ENCODE assay signal across 11 cellular contexts in genomic region chr2:39244963-39245625, GRCh38. TPM values are rescaled to one million over a fixed set of nuclear protein-coding genes. Genes with fewer than 3 reads are reported as not detected.
A peak's percentile ranks its signal among the peaks of the same experiment; 100 is the strongest.
DNase-seq lines count a peak whose midpoint lies in the region; ATAC-seq and TF ChIP-seq lines count a peak whose summit lies in the region.
"Not testable (repeated sequence)": the region's sequence is repeated elsewhere in the genome, so short reads cannot be mapped to it uniquely, and the experiment has no call there.
"Had no signal": no experiment of that assay in that cellular context is flagged by ENCODE, and none has a peak within 500 bp of the region (broad histone marks: within the 10 kb centered on the region; RNA-seq: fewer than 3 reads in every experiment).

No MANE protein-coding gene starts in this region.

- H3K9me3 ChIP-seq in CD4-positive, CD25-positive, alpha-beta regulatory T cell (ENCODE audit: control insufficient read depth in 2 of 2, low read length in 2 of 2); OCI-LY1 (ENCODE audit: low read length): not testable (repeated sequence)

- DNase-seq in CD4-positive, CD25-positive, alpha-beta regulatory T cell, result peak; percentile 6 to 74 (median 61)
- peak in 1 of 2 experiments; percentile 73 for DNase-seq in HL-60 (ENCODE audit: low read depth in 1 of 2, low spot score in 1 of 2)
- peak; percentile 38 for DNase-seq in activated CD4-positive, CD25-positive, alpha-beta regulatory T cell treated with anti-CD3 and anti-CD28 coated beads, Interleukin-2, amount 50 U/mL, for 72 hours
- DNase-seq in activated T-cell treated with anti-CD3 and anti-CD28 coated beads, Interleukin-2, amount 50 U/mL, for 72 hours, result peak; percentile 25 to 34
- peak; percentile 30 for DNase-seq in mucosa of gallbladder (ENCODE audit: low spot score)

- peak overlapping the region; percentile 78 to 91 (median 90) for H3K4me3 Mint-ChIP-seq in CD4-positive, CD25-positive, alpha-beta regulatory T cell
- peak overlapping the region; percentile 77 to 81 for H3K4me3 Mint-ChIP-seq in activated T-cell treated with anti-CD3 and anti-CD28 coated beads, Interleukin-2, amount 50 U/mL, for 72 hours
- peak overlapping the region; percentile 69 for H3K4me3 Mint-ChIP-seq in dendritic cell treated with granulocyte-macrophage colony-stimulating factor and Interleukin-4, amounts not matched to agents 40 ng/mL and 50 ng/mL, for 4 days
- peak overlapping the region; percentile 73 for H3K4me3 Mint-ChIP-seq in stimulated activated memory B cell treated with anti-CD40 and anti-IgM and Interleukin-4, amounts not matched to agents 10 μg/mL and 1 μg/mL and 100 μg/mL, for 72 hours

- peak overlapping the region; percentile 57 for H3K4me3 ChIP-seq in CD4-positive, CD25-positive, alpha-beta regulatory T cell (ENCODE audit: low read depth, low read length)
- H3K4me3 ChIP-seq in HL-60 (replicated peaks; ENCODE audit: insufficient read depth, low read length), result peak overlapping the region; percentile 45
- peak overlapping the region; percentile 57 for H3K4me3 ChIP-seq in OCI-LY1 (ENCODE audit: low read depth, low read length, poor library complexity, severe bottlenecking)

- not testable (repeated sequence) for H2AFZ ChIP-seq in OCI-LY1 (ENCODE audit: low read length)

- H3K4me1 Mint-ChIP-seq in CD4-positive, CD25-positive, alpha-beta regulatory T cell, result peaks cover 11 to 39% (median 25%) of the 10 kb centered on the region in 4 donors
- peaks cover 12% of the 10 kb centered on the region for H3K4me1 Mint-ChIP-seq in activated T-cell treated with anti-CD3 and anti-CD28 coated beads, Interleukin-2, amount 50 U/mL, for 72 hours (ENCODE audit: low read depth)
- H3K4me1 Mint-ChIP-seq in dendritic cell treated with granulocyte-macrophage colony-stimulating factor and Interleukin-4, amounts not matched to agents 40 ng/mL and 50 ng/mL, for 4 days (ENCODE audit: low read depth), result peaks cover 19% of the 10 kb centered on the region
- peaks cover 14% of the 10 kb centered on the region for H3K4me1 Mint-ChIP-seq in stimulated activated memory B cell treated with anti-CD40 and anti-IgM and Interleukin-4, amounts not matched to agents 10 μg/mL and 1 μg/mL and 100 μg/mL, for 72 hours

- H3K36me3 Mint-ChIP-seq in CD4-positive, CD25-positive, alpha-beta regulatory T cell; activated T-cell treated with anti-CD3 and anti-CD28 coated beads, Interleukin-2, amount 50 U/mL, for 72 hours (ENCODE audit: insufficient read depth in 2 of 2); dendritic cell treated with granulocyte-macrophage colony-stimulating factor and Interleukin-4, amounts not matched to agents 40 ng/mL and 50 ng/mL, for 4 days (ENCODE audit: low read depth); stimulated activated memory B cell treated with anti-CD40 and anti-IgM and Interleukin-4, amounts not matched to agents 10 μg/mL and 1 μg/mL and 100 μg/mL, for 72 hours: not testable (repeated sequence)

- not testable (repeated sequence) for H3K27me3 ChIP-seq in CD4-positive, CD25-positive, alpha-beta regulatory T cell (ENCODE audit: control insufficient read depth, insufficient read depth, low read length); HL-60 (ENCODE audit: insufficient read depth, poor library complexity, severe bottlenecking); OCI-LY1 (ENCODE audit: insufficient read depth, low read length)

- TF ChIP-seq CTCF in HL-60 (IDR thresholded peaks at IDR 0.05; ENCODE audit: insufficient read depth, low read length); OCI-LY1 (IDR thresholded peaks at IDR 0.05; ENCODE audit: low read length): not testable (repeated sequence)

- H3K4me1 ChIP-seq in CD4-positive, CD25-positive, alpha-beta regulatory T cell (ENCODE audit: control insufficient read depth, insufficient read depth, low read length, poor library complexity, severe bottlenecking), result peaks cover 19% of the 10 kb centered on the region
- H3K4me1 ChIP-seq in OCI-LY1 (ENCODE audit: insufficient read depth, low read length, severe bottlenecking), result peaks cover 48% of the 10 kb centered on the region

- peak overlapping the region; percentile 66 for H3K9ac ChIP-seq in OCI-LY1 (ENCODE audit: low read length)

- not testable (repeated sequence) for H3K27me3 Mint-ChIP-seq in CD4-positive, CD25-positive, alpha-beta regulatory T cell; activated T-cell treated with anti-CD3 and anti-CD28 coated beads, Interleukin-2, amount 50 U/mL, for 72 hours (ENCODE audit: low read depth); stimulated activated memory B cell treated with anti-CD40 and anti-IgM and Interleukin-4, amounts not matched to agents 10 μg/mL and 1 μg/mL and 100 μg/mL, for 72 hours
- H3K27me3 Mint-ChIP-seq in dendritic cell treated with granulocyte-macrophage colony-stimulating factor and Interleukin-4, amounts not matched to agents 40 ng/mL and 50 ng/mL, for 4 days, result peaks cover 17% of the 10 kb centered on the region

- intact Hi-C loops in dendritic cell treated with granulocyte-macrophage colony-stimulating factor and Interleukin-4, amounts not matched to agents 40 ng/mL and 50 ng/mL, for 4 days (cut with micrococcal nuclease), result not testable (repeated sequence)

- H3K4me2 ChIP-seq in OCI-LY1 (ENCODE audit: low read length), result peak overlapping the region; percentile 69

- H3K27ac ChIP-seq in CD4-positive, CD25-positive, alpha-beta regulatory T cell (ENCODE audit: insufficient read depth, low read length, poor library complexity, severe bottlenecking), result peak overlapping the region; percentile 21
- H3K27ac ChIP-seq in HL-60 (replicated peaks) (peak overlapping the region; percentile 41), OCI-LY1 (ENCODE audit: low read depth, low read length, poor library complexity, severe bottlenecking) (peak overlapping the region; percentile 81)

- peak; percentile 36 to 57 for ATAC-seq in CD4-positive, CD25-positive, alpha-beta regulatory T cell (ENCODE audit: low read depth in 2 of 2)
- peak; percentile 38 for ATAC-seq in activated T-cell treated with anti-CD3 and anti-CD28 coated beads, Interleukin-2, amount 50 U/mL, for 72 hours (replicated peaks in 1 of 2)
- not testable (repeated sequence) for ATAC-seq in stimulated activated memory B cell treated with anti-CD40 and anti-IgM and Interleukin-4, amounts not matched to agents 10 μg/mL and 1 μg/mL and 100 μg/mL, for 72 hours

- not testable (repeated sequence) for H3K36me3 ChIP-seq in CD4-positive, CD25-positive, alpha-beta regulatory T cell (ENCODE audit: control insufficient read depth, insufficient read depth, low read length); OCI-LY1 (ENCODE audit: insufficient read depth, low read length)

- H4K20me1 ChIP-seq in OCI-LY1 (ENCODE audit: insufficient read depth, low read length), result not testable (repeated sequence)

- H3K9me3 Mint-ChIP-seq in CD4-positive, CD25-positive, alpha-beta regulatory T cell; activated T-cell treated with anti-CD3 and anti-CD28 coated beads, Interleukin-2, amount 50 U/mL, for 72 hours; dendritic cell treated with granulocyte-macrophage colony-stimulating factor and Interleukin-4, amounts not matched to agents 40 ng/mL and 50 ng/mL, for 4 days; stimulated activated memory B cell treated with anti-CD40 and anti-IgM and Interleukin-4, amounts not matched to agents 10 μg/mL and 1 μg/mL and 100 μg/mL, for 72 hours: not testable (repeated sequence)

- not testable (repeated sequence) for H3K79me2 ChIP-seq in OCI-LY1 (ENCODE audit: insufficient read depth, low read length)

- peak overlapping the region; percentile 86 to 87 (median 86) for H3K27ac Mint-ChIP-seq in CD4-positive, CD25-positive, alpha-beta regulatory T cell
- not testable (repeated sequence) for H3K27ac Mint-ChIP-seq in activated T-cell treated with anti-CD3 and anti-CD28 coated beads, Interleukin-2, amount 50 U/mL, for 72 hours
- H3K27ac Mint-ChIP-seq in dendritic cell treated with granulocyte-macrophage colony-stimulating factor and Interleukin-4, amounts not matched to agents 40 ng/mL and 50 ng/mL, for 4 days, result peak overlapping the region; percentile 45
- H3K27ac Mint-ChIP-seq in stimulated activated memory B cell treated with anti-CD40 and anti-IgM and Interleukin-4, amounts not matched to agents 10 μg/mL and 1 μg/mL and 100 μg/mL, for 72 hours, result peak overlapping the region; percentile 66

- not testable (repeated sequence) for H3K9me2 ChIP-seq in OCI-LY1 (ENCODE audit: low read depth, low read length)

- not testable (repeated sequence) for H3F3A ChIP-seq in OCI-LY1 (ENCODE audit: insufficient read depth, low read length)

RNA-seq across cellular contexts. Expression of gene CDKL4, which starts 1.3 kb away (rescaled TPM):
- total RNA-seq in CD4-positive, CD25-positive, alpha-beta regulatory T cell, result 0.74 TPM
- 1 to 10 TPM in 1 of 4 donors, under 1 TPM in 3; 0.25 to 1.6 (median 0.42) TPM for polyA plus RNA-seq in CD4-positive, CD25-positive, alpha-beta regulatory T cell
- total RNA-seq in activated T-cell treated with anti-CD3 and anti-CD28 coated beads, Interleukin-2, amount 50 U/mL, for 72 hours, result under 1 TPM in 1 of 2 donors, not detected in 1; 0.30 TPM
- total RNA-seq in mucosa of gallbladder, result 1.1 TPM
- total RNA-seq: HT1080, NCI-H460 had no signal
- polyA plus RNA-seq: sigmoid colon had no signal

Comparison
In these comparisons a context has a peak if more than half of its experiments do, and no peak if none do; other contexts are left out.
1. H3K27ac ChIP-seq: peak in every context shown above with its lines; median percentile 81 in OCI-LY1; 41 in HL-60; 21 in CD4-positive, CD25-positive, alpha-beta regulatory T cell.